ENCODE assay signal across 33 cellular contexts in genomic region chr5:123142957-123143356, GRCh38.
"Had no signal": no experiment of that assay in that cellular context is flagged by ENCODE, and none has a peak within 500 bp of the region (broad histone marks: within the 10 kb centered on the region; RNA-seq: fewer than 3 reads in every experiment).

No MANE protein-coding gene starts in this region.

- ATAC-seq: activated CD8-positive, alpha-beta memory T cell treated with anti-CD3 and anti-CD28 coated beads, Interleukin-2, amount 10 ng/mL, durations not matched to agents 7 days and 5 days; body of pancreas had no signal

- H3K36me3 Mint-ChIP-seq: activated CD8-positive, alpha-beta memory T cell treated with anti-CD3 and anti-CD28 coated beads, Interleukin-2, amount 10 ng/mL, durations not matched to agents 7 days and 5 days; activated naive CD4-positive, alpha-beta T cell treated with anti-CD3 and anti-CD28 coated beads, Interleukin-2, amount 10 ng/mL, durations not matched to agents 7 days and 5 days; activated naive CD8-positive, alpha-beta T cell had no signal

- H3K9me3 Mint-ChIP-seq: activated CD4-positive, alpha-beta memory T cell treated with anti-CD3 and anti-CD28 coated beads, Interleukin-2, amount 10 ng/mL, durations not matched to agents 7 days and 5 days; activated naive CD4-positive, alpha-beta T cell treated with anti-CD3 and anti-CD28 coated beads, Interleukin-2, amount 10 ng/mL, durations not matched to agents 7 days and 5 days had no signal

- H3K9me3 ChIP-seq: body of pancreas, breast epithelium, MG63 had no signal

- H3K27me3 ChIP-seq: body of pancreas, breast epithelium, MG63 had no signal

- H3K4me3 ChIP-seq: body of pancreas, breast epithelium, MG63 had no signal

- H3K27ac Mint-ChIP-seq: activated CD4-positive, alpha-beta memory T cell treated with anti-CD3 and anti-CD28 coated beads, Interleukin-2, amount 10 ng/mL, durations not matched to agents 7 days and 5 days; activated CD8-positive, alpha-beta memory T cell treated with anti-CD3 and anti-CD28 coated beads, Interleukin-2, amount 10 ng/mL, durations not matched to agents 7 days and 5 days; activated naive CD4-positive, alpha-beta T cell treated with anti-CD3 and anti-CD28 coated beads, Interleukin-2, amount 10 ng/mL, durations not matched to agents 7 days and 5 days; activated naive CD8-positive, alpha-beta T cell had no signal

- H3K36me3 ChIP-seq: breast epithelium, MG63, WERI-Rb-1 had no signal

- H3K4me3 Mint-ChIP-seq: activated CD4-positive, alpha-beta memory T cell treated with anti-CD3 and anti-CD28 coated beads, Interleukin-2, amount 10 ng/mL, durations not matched to agents 7 days and 5 days; activated CD8-positive, alpha-beta memory T cell treated with anti-CD3 and anti-CD28 coated beads, Interleukin-2, amount 10 ng/mL, durations not matched to agents 7 days and 5 days; activated naive CD4-positive, alpha-beta T cell treated with anti-CD3 and anti-CD28 coated beads, Interleukin-2, amount 10 ng/mL, durations not matched to agents 7 days and 5 days; activated naive CD8-positive, alpha-beta T cell had no signal

- H3K4me1 Mint-ChIP-seq: activated CD4-positive, alpha-beta memory T cell treated with anti-CD3 and anti-CD28 coated beads, Interleukin-2, amount 10 ng/mL, durations not matched to agents 7 days and 5 days; activated CD8-positive, alpha-beta memory T cell treated with anti-CD3 and anti-CD28 coated beads, Interleukin-2, amount 10 ng/mL, durations not matched to agents 7 days and 5 days; activated naive CD4-positive, alpha-beta T cell treated with anti-CD3 and anti-CD28 coated beads, Interleukin-2, amount 10 ng/mL, durations not matched to agents 7 days and 5 days had no signal

- DNase-seq: activated CD4-positive, alpha-beta memory T cell treated with anti-CD3 and anti-CD28 coated beads, Interleukin-2, amount 10 ng/mL, durations not matched to agents 7 days and 5 days; activated CD4-positive, alpha-beta T cell treated with anti-CD3 and anti-CD28 coated beads for 1 hour; activated CD4-positive, alpha-beta T cell treated with anti-CD3 and anti-CD28 coated beads for 48 hours; activated CD4-positive, CD25-positive, alpha-beta regulatory T cell; activated CD8-positive, alpha-beta memory T cell treated with anti-CD3 and anti-CD28 coated beads for 24 hours; activated CD8-positive, alpha-beta memory T cell treated with anti-CD3 and anti-CD28 coated beads, Interleukin-2, amount 10 ng/mL, durations not matched to agents 7 days and 5 days; activated CD8-positive, alpha-beta memory T cell treated with anti-CD3 and anti-CD28 coated beads, Interleukin-2, amount 50 U/mL, for 48 hours; activated effector memory CD4-positive, alpha-beta T cell treated with Interleukin-2 at 50 U/mL for 16 hours; activated naive CD4-positive, alpha-beta T cell treated with anti-CD3 and anti-CD28 coated beads, Interleukin-2, amount 10 ng/mL, durations not matched to agents 7 days and 5 days; activated T-cell treated with anti-CD3 and anti-CD28 coated beads, Interleukin-2, amount 50 U/mL, for 48 hours; amniotic stem cell; body of pancreas; Kasumi-1; KG1; MG63; NCI-H1048; NCI-H1436 treated with DMSO at 0.1 percent for 48 hours; NCI-H187 treated with DMSO at 0.1 percent for 48 hours; NCI-H2081; NCI-H2171 treated with DMSO at 0.1 percent for 48 hours; NCI-H2227 treated with DMSO at 0.1 percent for 48 hours; NCI-H446; NCI-H510A treated with DMSO at 0.1 percent for 48 hours; NCI-H526 treated with DMSO at 0.1 percent for 48 hours; NCI-H774; Right ventricle myocardium superior; SW 1271; T-helper 1 cell; T-helper 2 cell; T-helper 9 cell; WERI-Rb-1 had no signal

- H3K27ac ChIP-seq: body of pancreas, breast epithelium, WERI-Rb-1 had no signal

- H3K4me1 ChIP-seq: body of pancreas, breast epithelium had no signal
